ENCODE assay signal across 8 cellular contexts in the genomic region with DNA sequence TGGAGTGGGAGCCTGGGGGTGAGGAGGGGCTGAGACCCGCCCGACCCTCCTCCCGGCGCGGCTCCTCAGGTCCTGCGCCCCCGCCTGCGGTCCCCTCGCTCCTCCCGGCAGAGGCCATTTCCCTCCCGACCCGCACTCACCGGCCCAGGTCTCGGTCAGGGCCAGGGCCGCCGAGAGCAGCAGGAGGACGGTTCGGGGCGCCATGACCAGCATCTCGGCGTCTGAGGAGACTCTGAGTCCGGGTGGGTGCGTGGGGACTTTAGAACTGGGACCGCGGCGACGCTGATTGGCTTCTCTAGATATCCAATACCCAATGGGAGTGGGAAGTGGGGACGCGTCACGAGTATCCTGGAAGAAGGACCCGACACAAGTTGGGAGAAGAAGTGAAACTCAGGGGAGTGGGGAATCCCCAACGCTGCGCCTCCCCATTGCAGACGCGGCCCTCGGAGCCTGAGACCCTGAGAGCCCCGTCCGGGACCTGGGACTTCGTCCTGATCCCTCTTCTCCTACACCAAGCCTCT.
DNase-seq lines count a peak whose midpoint lies in the region; ATAC-seq and TF ChIP-seq lines count a peak whose summit lies in the region.

Gene HLA-B (minus strand): TSS at position 234 of the 521 bp plus-strand sequence. CDS start 21 bp downstream, at position 213.

- TF ChIP-seq CTCF in AG04449 (IDR thresholded peaks at IDR 0.05; ENCODE audit: insufficient read depth, low read length, missing control alignments) = no peak

- ATAC-seq in GM18858 (IDR thresholded peaks at IDR 0.05; ENCODE audit: unreplicated experiment) = peak; percentile 59
- ATAC-seq in HG03066 (IDR thresholded peaks at IDR 0.05; ENCODE audit: low read depth, unreplicated experiment) = peak; percentile 69
- ATAC-seq in memory B cell (ENCODE audit: low read depth) = peak; percentile 75

- H3K9ac ChIP-seq in endocrine pancreas (ENCODE audit: control insufficient read depth, insufficient read depth, low read length) = peak within 1 kb of the TSS; percentile 80

- H3K27me3 ChIP-seq in endocrine pancreas (ENCODE audit: control insufficient read depth, insufficient read depth, low read length) = peaks cover 2% of the 10 kb centered on the region

- H3K36me3 ChIP-seq in endocrine pancreas (ENCODE audit: control insufficient read depth, insufficient read depth, low read length) = no peaks in the 10 kb centered on the region

- H3K36me3 Mint-ChIP-seq in memory B cell = peaks cover 36% of the 10 kb centered on the region

- peaks cover 2% of the 10 kb centered on the region for H3K27me3 Mint-ChIP-seq in memory B cell

- H3K4me3 ChIP-seq in AG04449 (ENCODE audit: low read depth, low read length) (peak within 1 kb of the TSS; percentile 69), endocrine pancreas (ENCODE audit: control insufficient read depth, insufficient read depth, low read length) (peak within 1 kb of the TSS; percentile 50)

- DNase-seq in AG04449 (ENCODE audit: low read depth, low spot score) (peak; percentile 29), NCI-H748 treated with DMSO at 0.1 percent for 48 hours (lab: John Stamatoyannopoulos, UW) (peak; percentile 45), memory B cell (ENCODE audit: low spot score in 2 of 2) (peak; percentile 62 to 68)
- peak; percentile 55 to 71 for DNase-seq in activated CD8-positive, alpha-beta memory T cell treated with anti-CD3 and anti-CD28 coated beads for 4 hours (ENCODE audit: low read depth in 2 of 2)
- peak; percentile 50 to 80 (median 65) for DNase-seq in stimulated activated CD4-positive, alpha-beta T cell treated with anti-CD3 and anti-CD28 coated beads, TNF-alpha, amount 100 ng/mL, for 48 hours (ENCODE audit: low read depth in 3 of 3)

- H3K4me1 ChIP-seq in endocrine pancreas (ENCODE audit: control insufficient read depth, insufficient read depth, low read length) = no peaks in the 10 kb centered on the region

- H3K9me3 ChIP-seq in endocrine pancreas (ENCODE audit: control insufficient read depth, low read length) = no peaks in the 10 kb centered on the region

- CTCF ChIA-PET in AG04449 (lab: Yijun Ruan, JAX) = no interaction called here

- H3K27ac Mint-ChIP-seq in memory B cell = peak within 1 kb of the TSS; percentile 100

- peaks cover 3% of the 10 kb centered on the region for H3K9me3 Mint-ChIP-seq in memory B cell

- POLR2A ChIA-PET in AG04449 (lab: Yijun Ruan, JAX) = no interaction called here

- peak within 1 kb of the TSS; percentile 95 for H3K4me3 Mint-ChIP-seq in memory B cell

- peaks cover 46% of the 10 kb centered on the region for H3K4me1 Mint-ChIP-seq in memory B cell

Comparison
In these comparisons a context has a peak if more than half of its experiments do, and no peak if none do; other contexts are left out.
1. Peak in every context shown above with its lines: DNase-seq, ATAC-seq and H3K4me3 ChIP-seq.